Comparison of ENCODE assay signal across 5 cellular contexts in the genomic region with DNA sequence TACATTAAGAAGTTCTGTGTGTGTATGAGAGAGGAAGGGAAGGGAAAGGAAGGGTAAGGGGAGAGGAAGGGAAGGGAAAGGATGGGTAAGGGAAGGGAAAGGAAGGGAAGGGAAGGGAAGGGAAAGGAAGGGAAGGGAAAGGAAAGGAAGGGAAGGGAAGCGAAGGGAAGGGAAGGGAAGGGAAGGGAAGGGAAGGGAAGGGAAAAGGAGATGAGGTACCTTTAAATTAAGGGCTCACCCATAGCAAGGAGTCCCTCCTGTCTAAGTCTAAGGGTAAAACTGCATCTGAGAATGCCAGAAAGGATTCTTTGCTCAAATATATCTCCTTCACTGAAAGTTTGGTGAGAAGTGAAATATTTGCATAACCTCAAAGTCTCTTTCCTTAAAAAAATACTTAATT.
"Had no signal": no experiment of that assay in that cellular context is flagged by ENCODE, and none has a peak within 500 bp of the region (broad histone marks: within the 10 kb centered on the region; RNA-seq: fewer than 3 reads in every experiment).

No MANE protein-coding gene starts in this region.

- H3K27ac ChIP-seq: HL-60 had no signal

- DNase-seq: IMR-90, KBM-7, KG1 had no signal

- FAIRE-seq: HTR-8/SVneo had no signal
